Comparison of ENCODE assay signal across 15 cellular contexts in genomic region chr4:43987331-43987944, GRCh38.
DNase-seq lines count a peak whose midpoint lies in the region; ATAC-seq and TF ChIP-seq lines count a peak whose summit lies in the region.
"Had no signal": no experiment of that assay in that cellular context is flagged by ENCODE, and none has a peak within 500 bp of the region (broad histone marks: within the 10 kb centered on the region; RNA-seq: fewer than 3 reads in every experiment).

No MANE protein-coding gene starts in this region.

- no peak overlapping the region for H3K4me3 Mint-ChIP-seq in WTC11
- H3K4me3 Mint-ChIP-seq: CD4-positive, alpha-beta T cell; GM23338 had no signal

- TF ChIP-seq CTCF in fibroblast of pulmonary artery (IDR thresholded peaks at IDR 0.05; ENCODE audit: low read length, missing control alignments): no peak
- TF ChIP-seq CTCF in WTC11 (IDR thresholded peaks at IDR 0.05): no peak

- POLR2A ChIA-PET in WTC11 (lab: Charles Lee): no interaction called here

- DNase-seq in ELR (ENCODE audit: low read depth) (peak; percentile 1), HT1080 (ENCODE audit: low read depth) (peak; percentile 3), OCI-M1 (lab: John Stamatoyannopoulos, UW) (peak; percentile 21), fibroblast of pulmonary artery (ENCODE audit: low read depth) (peak; percentile 77), anterior cingulate cortex (lab: John Stamatoyannopoulos, UW) (no peak), WTC11 (ENCODE audit: low spot score) (no peak)
- DNase-seq: ACHN; BE2C; C1 segment of cervical spinal cord; Caco-2; CD4-positive, alpha-beta T cell; GDM1; HCEC 1CT; IMR-90 had no signal

- no peak overlapping the region for H3K4me3 ChIP-seq in fibroblast of pulmonary artery (replicated peaks; ENCODE audit: low read depth, low read length)
- H3K4me3 ChIP-seq: GM23338 had no signal

- no peak for ATAC-seq in WTC11
- ATAC-seq: GM23338 had no signal

- no peaks in the 10 kb centered on the region for H3K36me3 Mint-ChIP-seq in WTC11

- CTCF ChIA-PET in WTC11 (lab: Charles Lee): no interaction called here

- H3K27ac Mint-ChIP-seq in WTC11: no peak overlapping the region
- H3K27ac Mint-ChIP-seq: CD4-positive, alpha-beta T cell; GM23338 had no signal

- peaks cover 16% of the 10 kb centered on the region; the same call in 1 of the 2 replicates for H3K9me3 Mint-ChIP-seq in WTC11
- H3K9me3 Mint-ChIP-seq: GM23338 had no signal

- no peaks in the 10 kb centered on the region for H3K27me3 Mint-ChIP-seq in WTC11 (ENCODE audit: low read depth)
- H3K27me3 Mint-ChIP-seq: CD4-positive, alpha-beta T cell had no signal

- H3K4me1 Mint-ChIP-seq in WTC11: peaks cover 27% of the 10 kb centered on the region

TF ChIP-seq in WTC11, 78 proteins besides CTCF, POLR2A, EP300 and RAD21:
- TF ChIP-seq ZBTB21 (CRISPR knock-in tag; IDR thresholded peaks at IDR 0.05; ENCODE audit: borderline replicate concordance): no peak

Comparison
In these comparisons a context has a peak if more than half of its experiments do, and no peak if none do; other contexts are left out.
1. DNase-seq: peak in ELR (single experiment), HT1080 (single experiment), OCI-M1 (single experiment) and fibroblast of pulmonary artery (single experiment); none in anterior cingulate cortex (0 of 58) and WTC11 (single experiment).